Comparison of ENCODE assay signal across 26 cellular contexts in genomic region chr1:102096162-102096561, GRCh38.
DNase-seq lines count a peak whose midpoint lies in the region; ATAC-seq, FAIRE-seq and TF ChIP-seq lines count a peak whose summit lies in the region.
"Had no signal": no experiment of that assay in that cellular context is flagged by ENCODE, and none has a peak within 500 bp of the region (broad histone marks: within the 10 kb centered on the region; RNA-seq: fewer than 3 reads in every experiment).

No MANE protein-coding gene starts in this region.

- H3F3A ChIP-seq in neural progenitor cell (ENCODE audit: low read depth): peaks cover 8% of the 10 kb centered on the region

- H4K20me1 ChIP-seq in H1 (replicated peaks in 1 of 2; ENCODE audit: control insufficient read depth in 1 of 2, insufficient read depth in 2 of 2, low read length in 2 of 2): no peaks in the 10 kb centered on the region
- no peaks in the 10 kb centered on the region for H4K20me1 ChIP-seq in neural progenitor cell (ENCODE audit: low read depth)
- H4K20me1 ChIP-seq: BLaER1 had no signal

- H2BK20ac ChIP-seq in H1 (ENCODE audit: low read length): no peak overlapping the region

- DNase-seq in H1 (ENCODE audit: low read depth in 1 of 2, low spot score in 2 of 2): no peak
- DNase-seq in mesendoderm: no peak
- DNase-seq in neural progenitor cell (ENCODE audit: low spot score): peak; percentile 37
- no peak for DNase-seq in NCI-H2171 treated with DMSO at 0.1 percent for 48 hours (lab: John Stamatoyannopoulos, UW)
- DNase-seq: 8988T; ACHN; BE2C; C1 segment of cervical spinal cord; CD4-positive, alpha-beta memory T cell; CD4-positive, CD25-positive, alpha-beta regulatory T cell; CD8-positive, alpha-beta memory T cell; COR-L47; DMS 273 treated with DMSO at 0.1 percent for 48 hours; DMS153; DMS53; DMS79; DND-41; EL; GDM1 had no signal

- H4K5ac ChIP-seq in H1 (ENCODE audit: insufficient read length, low read depth, low read length) (no peak overlapping the region), mesendoderm (ENCODE audit: low read length) (no peak overlapping the region)

- no peaks in the 10 kb centered on the region for H3K36me3 ChIP-seq in H1 (ENCODE audit: control insufficient read depth in 2 of 4, insufficient read depth in 4 of 4, low read length in 3 of 4)
- no peaks in the 10 kb centered on the region for H3K36me3 ChIP-seq in mesendoderm (ENCODE audit: control insufficient read depth, insufficient read depth, low read length)
- H3K36me3 ChIP-seq in neural progenitor cell: no peaks in the 10 kb centered on the region
- H3K36me3 ChIP-seq: BE2C, BLaER1 had no signal

- no peak for TF ChIP-seq EP300 in H1 (IDR thresholded peaks at IDR 0.05; ENCODE audit: borderline replicate concordance in 1 of 2, low read depth in 2 of 2, low read length in 2 of 2)

- no peak overlapping the region for H3K27ac Mint-ChIP-seq in neural progenitor cell
- H3K27ac Mint-ChIP-seq: CD14-positive monocyte; CD4-positive, alpha-beta memory T cell; CD4-positive, CD25-positive, alpha-beta regulatory T cell; CD8-positive, alpha-beta memory T cell had no signal

- H2AFZ ChIP-seq in H1 (ENCODE audit: low read length): no peak overlapping the region
- H2AFZ ChIP-seq in neural progenitor cell (replicated peaks): no peak overlapping the region

- H3K79me2 ChIP-seq in H1 (ENCODE audit: control insufficient read depth in 1 of 2, insufficient read depth in 2 of 2, low read length in 2 of 2) (no peaks in the 10 kb centered on the region), mesendoderm (ENCODE audit: control insufficient read depth, insufficient read depth, low read length) (no peaks in the 10 kb centered on the region), neural progenitor cell (ENCODE audit: low read depth) (no peaks in the 10 kb centered on the region)

- no peak overlapping the region for H3K4me3 Mint-ChIP-seq in neural progenitor cell
- H3K4me3 Mint-ChIP-seq: CD14-positive monocyte; CD4-positive, alpha-beta memory T cell; CD4-positive, CD25-positive, alpha-beta regulatory T cell; CD8-positive, alpha-beta memory T cell had no signal

- H3K4me1 ChIP-seq in H1 (replicated peaks in 1 of 4; ENCODE audit: control insufficient read depth in 3 of 4, insufficient read depth in 4 of 4, low read length in 3 of 4): peaks cover 0 to 4% (median 1%) of the 10 kb centered on the region in 4 experiments; a peak in 3 of 7 replicates
- no peaks in the 10 kb centered on the region for H3K4me1 ChIP-seq in mesendoderm (ENCODE audit: control insufficient read depth, low read depth, low read length)
- H3K4me1 ChIP-seq in neural progenitor cell: peaks cover 11% of the 10 kb centered on the region
- H3K4me1 ChIP-seq: BE2C had no signal

- H3K36me3 Mint-ChIP-seq in neural progenitor cell: no peaks in the 10 kb centered on the region
- H3K36me3 Mint-ChIP-seq: CD14-positive monocyte; CD4-positive, alpha-beta memory T cell; CD4-positive, CD25-positive, alpha-beta regulatory T cell; CD8-positive, alpha-beta memory T cell had no signal

- H2BK120ac ChIP-seq in H1 (replicated peaks; ENCODE audit: low read depth, low read length) (no peak overlapping the region), mesendoderm (ENCODE audit: low read depth, low read length) (no peak overlapping the region)

- no peak overlapping the region for H3K14ac ChIP-seq in H1 (ENCODE audit: insufficient read length)

- H3K56ac ChIP-seq in H1 (replicated peaks; ENCODE audit: insufficient read length, low read depth, low read length) (no peak overlapping the region), mesendoderm (ENCODE audit: low read length) (no peak overlapping the region)

- POLR2A ChIA-PET in H1 (lab: Charles Lee; ENCODE audit: partially characterized antibody): no interaction called here

- H3K27me3 ChIP-seq in H1 (replicated peaks in 1 of 4; ENCODE audit: control insufficient read depth in 3 of 4, extremely low read depth in 1 of 4, insufficient read depth in 3 of 4, low read length in 3 of 4) (peaks cover 0 to 1% (median 0%) of the 10 kb centered on the region in 4 experiments; a peak in 1 of 7 replicates), mesendoderm (ENCODE audit: insufficient read depth, low read length, poor library complexity) (no peaks in the 10 kb centered on the region), neural progenitor cell (no peaks in the 10 kb centered on the region)
- H3K27me3 ChIP-seq: BE2C, BLaER1 had no signal

- H3K9me3 Mint-ChIP-seq in neural progenitor cell: peaks cover 8% of the 10 kb centered on the region

- H3K27ac ChIP-seq in H1 (ENCODE audit: low read depth, low read length) (no peak overlapping the region), mesendoderm (ENCODE audit: low read depth, low read length) (no peak overlapping the region), neural progenitor cell (no peak overlapping the region)
- H3K27ac ChIP-seq: BLaER1 had no signal

- H3K23me2 ChIP-seq in H1 (ENCODE audit: low read depth, low read length): no peaks in the 10 kb centered on the region

- H4K8ac ChIP-seq in H1 (ENCODE audit: extremely low read depth, insufficient read depth, low read length) (no peak overlapping the region), mesendoderm (ENCODE audit: low read depth, low read length) (no peak overlapping the region)

- TF ChIP-seq CTCF in H1 (IDR thresholded peaks at IDR 0.05; ENCODE audit: control extremely low read depth in 1 of 3, insufficient read depth in 1 of 3, low read depth in 1 of 3, low read length in 3 of 3) (no peak), neural progenitor cell (IDR thresholded peaks at IDR 0.05) (no peak)

- H3K23ac ChIP-seq in H1 (ENCODE audit: insufficient read length) (no peak overlapping the region), mesendoderm (ENCODE audit: low read length) (no peak overlapping the region)

- H2BK5ac ChIP-seq in H1 (ENCODE audit: low read depth, low read length) (no peak overlapping the region), mesendoderm (ENCODE audit: low read length) (no peak overlapping the region)

- H3K79me1 ChIP-seq in H1 (ENCODE audit: low read depth, low read length): no peaks in the 10 kb centered on the region
- H3K79me1 ChIP-seq in mesendoderm (ENCODE audit: low read length): no peaks in the 10 kb centered on the region

- no peaks in the 10 kb centered on the region for H3K27me3 Mint-ChIP-seq in neural progenitor cell (ENCODE audit: insufficient read depth, low read depth)
- H3K27me3 Mint-ChIP-seq: CD4-positive, alpha-beta memory T cell; CD4-positive, CD25-positive, alpha-beta regulatory T cell; CD8-positive, alpha-beta memory T cell had no signal

- no peak for TF ChIP-seq RAD21 in H1 (IDR thresholded peaks at IDR 0.05 in 1 of 2, conservative IDR thresholded peaks at IDR 0.05 in 1 of 2; ENCODE audit: low read depth in 2 of 2, low read length in 2 of 2)

- no peak for TF ChIP-seq POLR2A in H1 (IDR thresholded peaks at IDR 0.05; ENCODE audit: control extremely low read depth in 1 of 2, low read depth in 2 of 2, low read length in 2 of 2)

- H2BK15ac ChIP-seq in H1 (ENCODE audit: low read length) (no peak overlapping the region), mesendoderm (replicated peaks; ENCODE audit: low read depth) (no peak overlapping the region)

- H2AK5ac ChIP-seq in H1 (ENCODE audit: low read depth, low read length) (no peak overlapping the region), mesendoderm (ENCODE audit: low read length) (no peak overlapping the region)

- peaks cover 14% of the 10 kb centered on the region for H3K4me1 Mint-ChIP-seq in neural progenitor cell
- H3K4me1 Mint-ChIP-seq: CD14-positive monocyte; CD4-positive, alpha-beta memory T cell; CD4-positive, CD25-positive, alpha-beta regulatory T cell; CD8-positive, alpha-beta memory T cell had no signal

- H3K18ac ChIP-seq in H1 (ENCODE audit: extremely low read depth, low read length) (no peak overlapping the region), mesendoderm (ENCODE audit: low read length) (peak overlapping the region; percentile 39)

- H3K4ac ChIP-seq in H1 (replicated peaks; ENCODE audit: insufficient read length, low read depth, low read length) (no peak overlapping the region), mesendoderm (ENCODE audit: low read depth, low read length) (no peak overlapping the region)

- 95% methylated on average over 1 of the region's 1 CpG; no CpG with 5 or more reads in 1 of the 2 experiments for WGBS in H1 (ENCODE audit: extremely low coverage in 1 of 2, insufficient coverage in 1 of 2, insufficient read length in 1 of 2, insufficient replicate concordance in 2 of 2, low coverage in 1 of 2, low lambda C conversion rate in 2 of 2, missing lambda C conversion rate in 1 of 2), 2 experiments
- WGBS in mesendoderm (ENCODE audit: extremely low coverage, insufficient coverage, low lambda C conversion rate): no CpG with 5 or more reads among the region's 1 CpG

- H4K91ac ChIP-seq in H1 (replicated peaks; ENCODE audit: insufficient read length, low read length): no peak overlapping the region

- ATAC-seq in GM19328 (IDR thresholded peaks at IDR 0.05; ENCODE audit: unreplicated experiment): no peak
- ATAC-seq: GM12878 had no signal

- H3K4me3 ChIP-seq in H1 (ENCODE audit: extremely low read depth in 1 of 4, insufficient read depth in 2 of 4, low read depth in 3 of 4, low read length in 4 of 4) (no peak overlapping the region), mesendoderm (ENCODE audit: low read length) (no peak overlapping the region), neural progenitor cell (no peak overlapping the region)
- H3K4me3 ChIP-seq: BLaER1, GM12878 had no signal

- FAIRE-seq in H1 (lab: Jason Lieb, UNC): no peak
- FAIRE-seq: A204.1, GM12878, GM12892, GM18507 had no signal

- no peak overlapping the region for H2BK12ac ChIP-seq in H1 (ENCODE audit: low read depth, low read length)

- H3K9ac ChIP-seq in H1 (replicated peaks in 1 of 4; ENCODE audit: extremely low read depth in 1 of 4, low read depth in 3 of 4, low read length in 3 of 4) (no peak overlapping the region), mesendoderm (ENCODE audit: low read length) (no peak overlapping the region), neural progenitor cell (no peak overlapping the region)
- H3K9ac ChIP-seq: BLaER1 had no signal

- H3K9me3 ChIP-seq in H1 (ENCODE audit: insufficient read depth in 2 of 2, low read depth in 1 of 2, low read length in 1 of 2) (no peaks in the 10 kb centered on the region), neural progenitor cell (ENCODE audit: low read depth) (no peaks in the 10 kb centered on the region)
- H3K9me3 ChIP-seq: BE2C, BLaER1 had no signal

- H3K4me2 ChIP-seq in H1 (ENCODE audit: insufficient read depth in 1 of 2, low read depth in 2 of 2, low read length in 2 of 2) (no peak overlapping the region), mesendoderm (ENCODE audit: low read length) (no peak overlapping the region), neural progenitor cell (no peak overlapping the region)
- H3K4me2 ChIP-seq: BLaER1 had no signal

- CTCF ChIA-PET in H1 (lab: Charles Lee; ENCODE audit: partially characterized antibody): interaction anchor here (0.7 kb wide), 1 partner anchor 787 kb away, joined by 3 read pairs; no protein-coding TSS in a partner anchor

TF ChIP-seq in H1, 55 proteins besides CTCF, POLR2A, EP300 and RAD21 (continues in another document):
- peak; percentile 96 for TF ChIP-seq TBP (IDR thresholded peaks at IDR 0.05; ENCODE audit: low read depth, low read length)
- no peak for TF ChIP-seq NRF1 (IDR thresholded peaks at IDR 0.05; ENCODE audit: low read depth, low read length)
